In the genomic region with DNA sequence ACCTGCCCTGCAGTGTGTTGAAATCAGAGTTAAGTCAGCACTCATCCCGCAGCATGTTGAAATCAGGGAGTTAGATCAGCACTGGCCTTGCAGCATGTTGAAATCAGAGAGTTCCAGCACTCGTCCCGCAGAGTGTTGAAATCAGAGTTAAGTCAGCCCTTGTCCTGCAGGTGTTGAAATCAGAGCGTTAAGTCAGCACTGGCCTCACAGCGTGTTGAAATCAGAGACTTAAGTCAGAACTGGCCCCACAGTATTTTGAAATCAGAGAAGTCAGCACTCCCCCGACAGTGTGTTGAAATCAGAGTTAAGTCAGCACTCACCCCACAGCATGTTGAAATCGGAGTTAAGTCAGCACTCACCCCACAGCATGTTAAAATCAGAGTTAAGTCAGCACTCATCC, we compare ENCODE assay signal across 12 cellular contexts. TPM values are rescaled to one million over a fixed set of nuclear protein-coding genes. Genes with fewer than 3 reads are reported as not detected.
A peak's percentile ranks its signal among the peaks of the same experiment; 100 is the strongest.
DNase-seq lines count a peak whose midpoint lies in the region; ATAC-seq lines count a peak whose summit lies in the region.
"Had no signal": no experiment of that assay in that cellular context is flagged by ENCODE, and none has a peak within 500 bp of the region (broad histone marks: within the 10 kb centered on the region; RNA-seq: fewer than 3 reads in every experiment).

No MANE protein-coding gene starts in this region.

- DNase-seq in LHCN-M2 (ENCODE audit: low read depth) (peak; percentile 19), SIG-M5 (lab: John Stamatoyannopoulos, UW) (peak; percentile 29), epithelial cell of prostate (ENCODE audit: low read depth, low spot score) (no peak), skeletal muscle cell (ENCODE audit: low read depth) (peak; percentile 31), NCI-H1092 (lab: John Stamatoyannopoulos, UW) (no peak), activated gamma-delta T cell treated with Interleukin-2 at 50 U/mL for 16 hours (no peak)
- DNase-seq: activated effector memory CD4-positive, alpha-beta T cell treated with anti-CD3 and anti-CD28 coated beads, Interleukin-2, amount 50 U/mL, for 16 hours; CD8-positive, alpha-beta T cell; H7; OCI-M1 had no signal

- no peak for ATAC-seq in HG02759 (IDR thresholded peaks at IDR 0.05; ENCODE audit: unreplicated experiment)
- ATAC-seq: CD8-positive, alpha-beta T cell had no signal

- no peak overlapping the region for H3K4me3 ChIP-seq in skeletal muscle cell (ENCODE audit: low read depth, low read length)
- H3K4me3 ChIP-seq: lung had no signal

- H3K27ac ChIP-seq in epithelial cell of prostate = peak overlapping the region; percentile 66

RNA-seq across cellular contexts. Expression of a gene that starts 10.9 kb away (rescaled TPM):
- 6.3 and 11.1 TPM in 2 replicates for total RNA-seq in LHCN-M2 (2014; rRNA removed)
- polyA plus RNA-seq in LHCN-M2 (2012) = 3.1 TPM

RNA-seq across cellular contexts. Expression of a gene that starts 46.4 kb away (rescaled TPM):
- total RNA-seq in LHCN-M2 (2014; rRNA removed) = 93.6 and 94.1 TPM in 2 replicates
- polyA plus RNA-seq in LHCN-M2 (2012) = 61.5 TPM

Comparison
In these comparisons a context has a peak if more than half of its experiments do, and no peak if none do; other contexts are left out.
1. DNase-seq: peak in LHCN-M2 (single experiment), SIG-M5 (single experiment) and skeletal muscle cell (single experiment); none in epithelial cell of prostate (single experiment), NCI-H1092 (single experiment) and activated gamma-delta T cell treated with Interleukin-2 at 50 U/mL for 16 hours (single experiment).